Comparison of ENCODE assay signal across 9 cellular contexts in genomic region chr7:47992446-47992845, GRCh38. TPM values are rescaled to one million over a fixed set of nuclear protein-coding genes. Genes with fewer than 3 reads are reported as not detected.
A peak's percentile ranks its signal among the peaks of the same experiment; 100 is the strongest.
DNase-seq lines count a peak whose midpoint lies in the region; ATAC-seq and TF ChIP-seq lines count a peak whose summit lies in the region.
"Had no signal": no experiment of that assay in that cellular context is flagged by ENCODE, and none has a peak within 500 bp of the region (broad histone marks: within the 10 kb centered on the region; RNA-seq: fewer than 3 reads in every experiment).

No MANE protein-coding gene starts in this region.

- H3K9ac ChIP-seq in OCI-LY1 (ENCODE audit: low read length) = peak overlapping the region; percentile 60

- no peaks in the 10 kb centered on the region for H3K9me3 Mint-ChIP-seq in CD8-positive, alpha-beta memory T cell

- H3K4me1 Mint-ChIP-seq in CD8-positive, alpha-beta memory T cell = peaks cover 16 to 20% (median 16%) of the 10 kb centered on the region in 3 donors

- H3K4me1 ChIP-seq in CD8-positive, alpha-beta memory T cell (ENCODE audit: insufficient read depth, low read length) = peaks cover 19% of the 10 kb centered on the region
- H3K4me1 ChIP-seq in OCI-LY1 (ENCODE audit: insufficient read depth, low read length, severe bottlenecking) (peaks cover 19% of the 10 kb centered on the region), osteoblast (ENCODE audit: insufficient read depth, low read length) (peaks cover 8% of the 10 kb centered on the region)
- H3K4me1 ChIP-seq in effector memory CD4-positive, alpha-beta T cell (ENCODE audit: control insufficient read depth, insufficient read depth, low read length, poor library complexity, severe bottlenecking) = peaks cover 4% of the 10 kb centered on the region

- peak overlapping the region; percentile 65 for H3K4me2 ChIP-seq in OCI-LY1 (ENCODE audit: low read length)
- H3K4me2 ChIP-seq in osteoblast (ENCODE audit: insufficient read depth, low read length) = peak overlapping the region; percentile 90

- no peaks in the 10 kb centered on the region for H3K9me2 ChIP-seq in OCI-LY1 (ENCODE audit: low read depth, low read length)

- H3K36me3 ChIP-seq in CD8-positive, alpha-beta memory T cell (ENCODE audit: insufficient read depth, low read length) = no peaks in the 10 kb centered on the region
- H3K36me3 ChIP-seq in OCI-LY1 (ENCODE audit: insufficient read depth, low read length) (no peaks in the 10 kb centered on the region), osteoblast (ENCODE audit: insufficient read depth, low read length) (no peaks in the 10 kb centered on the region)
- H3K36me3 ChIP-seq in effector memory CD4-positive, alpha-beta T cell (ENCODE audit: control insufficient read depth, insufficient read depth, low read length) = no peaks in the 10 kb centered on the region

- no peaks in the 10 kb centered on the region for H3K27me3 ChIP-seq in CD8-positive, alpha-beta memory T cell (ENCODE audit: insufficient read depth, low read length, poor library complexity, severe bottlenecking)
- no peaks in the 10 kb centered on the region for H3K27me3 ChIP-seq in OCI-LY1 (ENCODE audit: insufficient read depth, low read length)
- no peaks in the 10 kb centered on the region for H3K27me3 ChIP-seq in effector memory CD4-positive, alpha-beta T cell (replicated peaks; ENCODE audit: control insufficient read depth, insufficient read depth, low read length, poor library complexity, severe bottlenecking)
- no peaks in the 10 kb centered on the region for H3K27me3 ChIP-seq in osteoblast (ENCODE audit: insufficient read depth, low read length)

- H3K27me3 Mint-ChIP-seq in CD8-positive, alpha-beta memory T cell = peaks cover 0 to 4% of the 10 kb centered on the region in 2 donors

- no peak for DNase-seq in CD8-positive, alpha-beta memory T cell
- DNase-seq in effector memory CD4-positive, alpha-beta T cell = no peak
- DNase-seq in osteoblast (ENCODE audit: insufficient read length, low spot score, missing footprints) (no peak), superior temporal gyrus (ENCODE audit: extremely low spot score) (no peak), OCI-M1 (lab: John Stamatoyannopoulos, UW) (no peak)
- no peak for DNase-seq in stimulated activated naive CD4-positive, alpha-beta T cell (lab: John Stamatoyannopoulos, UW)

- no peak for ATAC-seq in GM21360 (IDR thresholded peaks at IDR 0.05; ENCODE audit: unreplicated experiment)

- no peaks in the 10 kb centered on the region for H3K79me2 ChIP-seq in OCI-LY1 (ENCODE audit: insufficient read depth, low read length)
- H3K79me2 ChIP-seq in osteoblast (ENCODE audit: insufficient read depth, low read length) = no peaks in the 10 kb centered on the region

- H3K4me3 Mint-ChIP-seq in CD8-positive, alpha-beta memory T cell = peak overlapping the region; percentile 83 to 99 (median 94)

- H2AFZ ChIP-seq in OCI-LY1 (ENCODE audit: low read length) = peak overlapping the region; percentile 65
- peak overlapping the region; percentile 96 for H2AFZ ChIP-seq in osteoblast (ENCODE audit: low read length)

- no peak for TF ChIP-seq CTCF in OCI-LY1 (IDR thresholded peaks at IDR 0.05; ENCODE audit: low read length)
- no peak for TF ChIP-seq CTCF in osteoblast (IDR thresholded peaks at IDR 0.05; ENCODE audit: extremely low read depth, low read depth, low read length)

- H4K20me1 ChIP-seq in OCI-LY1 (ENCODE audit: insufficient read depth, low read length) = no peaks in the 10 kb centered on the region
- H4K20me1 ChIP-seq in osteoblast (ENCODE audit: insufficient read depth, low read length) = no peaks in the 10 kb centered on the region

- H3K4me3 ChIP-seq in CD8-positive, alpha-beta memory T cell (ENCODE audit: low read length) = peak overlapping the region; percentile 73
- peak overlapping the region; percentile 59 for H3K4me3 ChIP-seq in OCI-LY1 (ENCODE audit: low read depth, low read length, poor library complexity, severe bottlenecking)
- H3K4me3 ChIP-seq in effector memory CD4-positive, alpha-beta T cell (ENCODE audit: insufficient read depth, low read depth, low read length, poor library complexity, severe bottlenecking) = no peak overlapping the region
- peak overlapping the region; percentile 78 for H3K4me3 ChIP-seq in osteoblast (ENCODE audit: insufficient read depth, low read length)

- no peaks in the 10 kb centered on the region for H3K9me3 ChIP-seq in CD8-positive, alpha-beta memory T cell (ENCODE audit: low read length)
- H3K9me3 ChIP-seq in OCI-LY1 (ENCODE audit: low read length) (no peaks in the 10 kb centered on the region), osteoblast (ENCODE audit: low read depth, low read length) (no peaks in the 10 kb centered on the region)
- no peaks in the 10 kb centered on the region for H3K9me3 ChIP-seq in effector memory CD4-positive, alpha-beta T cell (ENCODE audit: control insufficient read depth, low read length)

- POLR2A ChIA-PET in CD8-positive, alpha-beta memory T cell (lab: Charles Lee) = interaction anchor here (0.9 to 2.1 kb wide), 3 partner anchors 93 to 118 kb away, joined by 6 to 15 read pairs (median 11); partner anchors contain the start of gene UPP1

- H3K27ac Mint-ChIP-seq in CD8-positive, alpha-beta memory T cell = peak overlapping the region; percentile 80 to 99 (median 96)

- H3K27ac ChIP-seq in CD8-positive, alpha-beta memory T cell (ENCODE audit: low read depth, low read length) = peak overlapping the region; percentile 62
- peak overlapping the region; percentile 53 for H3K27ac ChIP-seq in OCI-LY1 (ENCODE audit: low read depth, low read length, poor library complexity, severe bottlenecking)
- peak overlapping the region; percentile 54 for H3K27ac ChIP-seq in effector memory CD4-positive, alpha-beta T cell (ENCODE audit: insufficient read depth, low read length, poor library complexity, severe bottlenecking)
- no peak overlapping the region for H3K27ac ChIP-seq in osteoblast (ENCODE audit: low read depth, low read length)

- CTCF ChIA-PET in CD8-positive, alpha-beta memory T cell (lab: Charles Lee) = interaction anchor here (0.6 to 3.5 kb wide), 24 partner anchors 8 to 162 kb away, joined by 3 to 140 read pairs (median 6); partner anchors contain the start of genes HUS1 and UPP1

- H3F3A ChIP-seq in OCI-LY1 (ENCODE audit: insufficient read depth, low read length) = no peaks in the 10 kb centered on the region

- peaks cover 0 to 3% (median 0%) of the 10 kb centered on the region in 3 donors for H3K36me3 Mint-ChIP-seq in CD8-positive, alpha-beta memory T cell

RNA-seq across cellular contexts. Expression of gene HUS1, which starts 13.0 kb away (rescaled TPM):
- 10 to 100 TPM; 64.9 to 65.0 TPM for total RNA-seq in CD8-positive, alpha-beta memory T cell
- 35.0 TPM for polyA plus RNA-seq in CD8-positive, alpha-beta memory T cell
- total RNA-seq in osteoblast = 17.1 and 19.9 TPM in 2 replicates

RNA-seq across cellular contexts. Expression of gene SUN3, which starts 36.5 kb away (rescaled TPM):
- total RNA-seq in CD8-positive, alpha-beta memory T cell = not detected
- polyA plus RNA-seq in CD8-positive, alpha-beta memory T cell = not detected
- not detected in 2 replicates for total RNA-seq in osteoblast
- total RNA-seq: PC-3 had no signal

RNA-seq across cellular contexts. Expression of gene C7orf57, which starts 42.9 kb away (rescaled TPM):
- under 1 TPM; 0.66 to 0.92 TPM for total RNA-seq in CD8-positive, alpha-beta memory T cell
- polyA plus RNA-seq in CD8-positive, alpha-beta memory T cell = not detected
- total RNA-seq in osteoblast = under 0.01 TPM in 2 replicates

RNA-seq across cellular contexts. Expression of gene PKD1L1, which starts 44.2 kb away (rescaled TPM):
- total RNA-seq in CD8-positive, alpha-beta memory T cell = under 1 TPM; 0.18 TPM
- polyA plus RNA-seq in CD8-positive, alpha-beta memory T cell = 0.02 TPM
- total RNA-seq in osteoblast = under 0.01 TPM in 2 replicates
